Comparison of ENCODE assay signal across 23 cellular contexts in the genomic region with DNA sequence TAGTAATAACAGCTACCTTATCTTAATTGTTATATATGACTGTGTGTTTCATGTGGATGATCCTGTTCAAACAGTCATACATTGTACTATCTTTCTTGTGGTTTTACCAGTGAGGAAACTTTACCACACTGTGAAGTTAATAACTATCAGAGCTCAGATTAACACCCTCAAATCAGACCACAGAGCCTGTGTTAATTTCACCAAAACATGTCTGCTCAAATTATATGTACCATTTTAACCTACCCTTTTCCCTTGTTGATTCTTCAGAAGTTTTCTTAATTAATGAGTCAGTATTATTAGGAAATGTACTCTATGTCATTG. TPM values are rescaled to one million over a fixed set of nuclear protein-coding genes. Genes with fewer than 3 reads are reported as not detected.
DNase-seq lines count a peak whose midpoint lies in the region; ATAC-seq, FAIRE-seq and TF ChIP-seq lines count a peak whose summit lies in the region.
"Had no signal": no experiment of that assay in that cellular context is flagged by ENCODE, and none has a peak within 500 bp of the region (broad histone marks: within the 10 kb centered on the region; RNA-seq: fewer than 3 reads in every experiment).

No MANE protein-coding gene starts in this region.

- no peak overlapping the region for H3K27ac ChIP-seq in GM12878 (ENCODE audit: control insufficient read depth, insufficient read depth)
- H3K27ac ChIP-seq: parathyroid adenoma had no signal

- TF ChIP-seq CTCF in GM12878 (IDR thresholded peaks at IDR 0.05 in 2 of 3, conservative IDR thresholded peaks at IDR 0.05 in 1 of 3; ENCODE audit: control insufficient read depth in 2 of 3, extremely low read depth in 1 of 3, insufficient read depth in 1 of 3, low read depth in 3 of 3, low read length in 3 of 3) = no peak

- H3K4me1 ChIP-seq in GM12878 (ENCODE audit: control insufficient read depth, insufficient read depth, low read length) = no peaks in the 10 kb centered on the region
- H3K4me1 ChIP-seq: parathyroid adenoma had no signal

- H3K36me3 ChIP-seq in GM12878 (ENCODE audit: control insufficient read depth in 2 of 2, insufficient read depth in 2 of 2, low read length in 1 of 2) = no peaks in the 10 kb centered on the region; a peak in 1 of 4 replicates

- no peak overlapping the region for H3K4me2 ChIP-seq in GM12878 (ENCODE audit: control insufficient read depth, insufficient read depth)

- TF ChIP-seq EP300 in GM12878 (IDR thresholded peaks at IDR 0.05; ENCODE audit: borderline replicate concordance in 1 of 2, control insufficient read depth in 1 of 2, low read depth in 2 of 2, low read length in 2 of 2) = no peak

- CTCF ChIA-PET in GM12878 (lab: Yijun Ruan, JAX) = interaction anchor here (1.8 kb wide), 1 partner anchor 26 kb away, joined by 4 read pairs; no protein-coding TSS in a partner anchor

- BruUV-seq in GM12878 (replicated peaks; lab: Mats Ljungman, UMichigan) = no TSS peak

- POLR2A ChIA-PET in GM12878 (lab: Charles Lee) = interaction anchor here (0.6 kb wide), 1 partner anchor 18 kb away, joined by 3 read pairs; no protein-coding TSS in a partner anchor

- H2AFZ ChIP-seq in GM12878 (ENCODE audit: control insufficient read depth, low read depth, low read length) = no peak overlapping the region

- peaks cover 6% of the 10 kb centered on the region for H3K79me2 ChIP-seq in GM12878 (ENCODE audit: control insufficient read depth, insufficient read depth, low read length)

- H3K27me3 Mint-ChIP-seq in activated naive CD4-positive, alpha-beta T cell treated with anti-CD3 and anti-CD28 coated beads, Interleukin-2, amount 50 U/mL, for 24 hours = no peaks in the 10 kb centered on the region
- H3K27me3 Mint-ChIP-seq: activated B cell treated with CpG ODN at 0.5 μM for 24 hours, memory B cell had no signal

- no peaks in the 10 kb centered on the region for H3K27me3 ChIP-seq in GM12878 (replicated peaks in 1 of 2; ENCODE audit: control insufficient read depth in 2 of 2, insufficient read depth in 2 of 2, low read length in 1 of 2)

- H3K36me3 Mint-ChIP-seq in activated naive CD4-positive, alpha-beta T cell treated with anti-CD3 and anti-CD28 coated beads, Interleukin-2, amount 50 U/mL, for 24 hours = peaks cover 27% of the 10 kb centered on the region

- in situ Hi-C loops in GM12878 (cut with MboI) = no loop called here

- H3K9me3 ChIP-seq in GM12878 (replicated peaks; ENCODE audit: control insufficient read depth, insufficient read depth, low read length) = no peaks in the 10 kb centered on the region; the same call in 2 of the 3 replicates

- no peak overlapping the region for H3K4me3 ChIP-seq in GM12878

- intact Hi-C loops in GM12878 (cut with micrococcal nuclease; ENCODE audit: unreplicated experiment) = no loop called here

- peaks cover 20% of the 10 kb centered on the region for H3K4me1 Mint-ChIP-seq in activated naive CD4-positive, alpha-beta T cell treated with anti-CD3 and anti-CD28 coated beads, Interleukin-2, amount 50 U/mL, for 24 hours

- no peak for FAIRE-seq in GM12878 (lab: Jason Lieb, UNC)
- FAIRE-seq: GM12892 had no signal

- SMC1A ChIA-PET in GM12878 (lab: Charles Lee; ENCODE audit: uncharacterized antibody, unreplicated experiment) = no interaction called here

- no peak for ATAC-seq in GM12878
- ATAC-seq: left cardiac atrium had no signal

- no peak overlapping the region for H3K9ac ChIP-seq in GM12878 (ENCODE audit: control insufficient read depth, insufficient read depth, low read length)
- H3K9ac ChIP-seq: parathyroid adenoma had no signal

- H3K4me3 Mint-ChIP-seq in activated naive CD4-positive, alpha-beta T cell treated with anti-CD3 and anti-CD28 coated beads, Interleukin-2, amount 50 U/mL, for 24 hours = peak overlapping the region; percentile 33
- H3K4me3 Mint-ChIP-seq: memory B cell; T-helper 2 cell treated with Interferon-gamma antibody and Interleukin-4, amounts not matched to agents 5 μg/mL and 100 μg/mL, for 36 hours had no signal

- TF ChIP-seq RAD21 in GM12878 (IDR thresholded peaks at IDR 0.05; ENCODE audit: insufficient read depth, low read depth, low read length) = no peak

- no peak overlapping the region for H3K27ac Mint-ChIP-seq in activated naive CD4-positive, alpha-beta T cell treated with anti-CD3 and anti-CD28 coated beads, Interleukin-2, amount 50 U/mL, for 24 hours
- H3K27ac Mint-ChIP-seq: activated B cell treated with CpG ODN at 0.5 μM for 24 hours; T-helper 2 cell treated with Interferon-gamma antibody and Interleukin-4, amounts not matched to agents 5 μg/mL and 100 μg/mL, for 36 hours had no signal

- RAD21 ChIA-PET in GM12878 (lab: Charles Lee; ENCODE audit: unreplicated experiment) = interaction anchor here (1.0 kb wide), 1 partner anchor 15 kb away, joined by 3 read pairs; no protein-coding TSS in a partner anchor

- TF ChIP-seq POLR2A in GM12878 (IDR thresholded peaks at IDR 0.05; ENCODE audit: low read depth, low read length) = no peak

- DNase-seq in activated naive CD4-positive, alpha-beta T cell treated with anti-CD3 and anti-CD28 coated beads, Interleukin-2, amount 50 U/mL, for 16 hours = no peak
- DNase-seq in OCI-M1 (lab: John Stamatoyannopoulos, UW) (peak; percentile 20), GM12878 (ENCODE audit: low read depth, low spot score) (no peak), NCI-H146 treated with DMSO at 0.1 percent for 48 hours (lab: John Stamatoyannopoulos, UW; ENCODE audit: unreplicated experiment) (no peak), DMS79 treated with DMSO at 0.1 percent for 48 hours (lab: John Stamatoyannopoulos, UW) (no peak), AG20443 (ENCODE audit: low spot score) (no peak)
- DNase-seq: activated B cell treated with CpG ODN at 0.5 μM for 24 hours; activated effector memory CD4-positive, alpha-beta T cell treated with Interleukin-2 at 50 U/mL for 16 hours; aorta; central memory CD4-positive, alpha-beta T cell; dermis blood vessel endothelial cell; DND-41; glutamatergic neuron; KG1; left cardiac atrium; NCI-H146; NCI-H524; NK-92 treated with Interleukin-12 subunit alpha and Interleukin-12 subunit beta, amount 100 ng/mL, for 24 hours had no signal

- no peaks in the 10 kb centered on the region for H3K9me3 Mint-ChIP-seq in activated naive CD4-positive, alpha-beta T cell treated with anti-CD3 and anti-CD28 coated beads, Interleukin-2, amount 50 U/mL, for 24 hours

- H4K20me1 ChIP-seq in GM12878 (ENCODE audit: control insufficient read depth, insufficient read depth) = no peaks in the 10 kb centered on the region

TF ChIP-seq in GM12878, 131 proteins besides CTCF, POLR2A, EP300 and RAD21:
- TF ChIP-seq MTA2 (IDR thresholded peaks at IDR 0.05; ENCODE audit: low read depth) (peak; percentile 82), GATAD2B (conservative IDR thresholded peaks at IDR 0.05; ENCODE audit: low read depth) (no peak)

RNA-seq across cellular contexts. Expression of a gene that starts 1.8 kb away (rescaled TPM):
- total RNA-seq in GM12878 (2013; cell fraction: nucleolus; rRNA removed) = 32.4 and 34.7 TPM in 2 replicates
- total RNA-seq in GM12878 (2014; rRNA removed) (4.3 and 5.4 TPM in 2 replicates), GM12878 (2014; rRNA removed; fragmentation: Illumina TruSeq; extraction: Trizol) (5.1 and 5.6 TPM in 2 replicates), GM12878 (2021) (5.4 and 6.1 TPM in 2 replicates)
- 6.7 TPM for polyA plus RNA-seq in GM12878 (2011; ENCODE audit: low read depth)
- polyA plus RNA-seq in GM12878 (2011; rRNA removed) (11.5 and 12.1 TPM in 2 replicates), GM12878 (2014; fragmentation: Illumina TruSeq; extraction: Trizol) (5.0 and 5.5 TPM in 2 replicates), GM12878 (2014; fragmentation: Nextera tagmentation; extraction: Ambion mirVana) (1 to 10 TPM; 2.6 to 2.8 TPM), GM12878 (2014; rRNA removed) (4.1 and 5.1 TPM in 2 replicates), GM12878 (2016; fragmentation: Nextera tagmentation; extraction: Ambion mirVana) (1 to 10 TPM; 6.1 to 6.6 TPM)
- 8.6 and 9.4 TPM in 2 replicates for polyA plus RNA-seq in GM12878 (2011; cell fraction: cytosol; rRNA removed)
- 17.1 and 20.4 TPM in 2 replicates for polyA plus RNA-seq in GM12878 (2011; cell fraction: nucleus; rRNA removed)
- 9.4 and 10.7 TPM in 2 replicates for polyA plus RNA-seq in GM12878 (2012)
- 10.0 TPM in 2 replicates for polyA minus RNA-seq in GM12878 (2011; rRNA and poly(A)+ RNA removed)
- polyA minus RNA-seq in GM12878 (2011; cell fraction: cytosol; rRNA and poly(A)+ RNA removed) = 5.2 and 7.2 TPM in 2 replicates
- 8.7 and 18.4 TPM in 2 replicates for polyA minus RNA-seq in GM12878 (2011; cell fraction: nucleus; rRNA and poly(A)+ RNA removed)
